In genomic region chr7:26865094-26865388, GRCh38 we compare ENCODE assay signal across 8 cellular contexts. TPM values are rescaled to one million over a fixed set of nuclear protein-coding genes. Genes with fewer than 3 reads are reported as not detected.
DNase-seq lines count a peak whose midpoint lies in the region; ATAC-seq, FAIRE-seq and TF ChIP-seq lines count a peak whose summit lies in the region.

No MANE protein-coding gene starts in this region.

- H3K36me3 ChIP-seq in Panc1 (ENCODE audit: control insufficient read depth, insufficient read depth, low read length), result no peaks in the 10 kb centered on the region

- no peak for DNase-seq in activated CD4-positive, alpha-beta T cell treated with anti-CD3 and anti-CD28 coated beads, Interleukin-2, amount 10 ng/mL, durations not matched to agents 7 days and 5 days
- no peak for DNase-seq in activated CD4-positive, alpha-beta T cell treated with anti-CD3 and anti-CD28 coated beads for 48 hours
- DNase-seq in Panc1 (ENCODE audit: low read depth, low spot score), result no peak
- DNase-seq in epithelial cell of proximal tubule (ENCODE audit: low read depth), result no peak
- no peak for DNase-seq in GM12892 (ENCODE audit: insufficient read length)
- no peak for DNase-seq in dermis blood vessel endothelial cell

- H3K27ac ChIP-seq in Panc1 (ENCODE audit: low read length), result peak overlapping the region; percentile 86

- H3K9me3 Mint-ChIP-seq in activated CD4-positive, alpha-beta T cell treated with anti-CD3 and anti-CD28 coated beads, Interleukin-2, amount 10 ng/mL, durations not matched to agents 7 days and 5 days, result peaks cover 3% of the 10 kb centered on the region
- peaks cover 3% of the 10 kb centered on the region for H3K9me3 Mint-ChIP-seq in nephron

- FAIRE-seq in GM12892 (lab: Jason Lieb, UNC), result no peak

- TF ChIP-seq POLR2A in GM12892 (IDR thresholded peaks at IDR 0.05; ENCODE audit: low read depth, low read length), result no peak

- H3K4me1 Mint-ChIP-seq in activated CD4-positive, alpha-beta T cell treated with anti-CD3 and anti-CD28 coated beads, Interleukin-2, amount 10 ng/mL, durations not matched to agents 7 days and 5 days, result peaks cover 24% of the 10 kb centered on the region
- peaks cover 17% of the 10 kb centered on the region for H3K4me1 Mint-ChIP-seq in nephron

- peak overlapping the region; percentile 84 to 96 for H3K4me3 ChIP-seq in Panc1 (ENCODE audit: low read depth in 2 of 2, low read length in 2 of 2)
- peak overlapping the region; percentile 89 for H3K4me3 ChIP-seq in epithelial cell of proximal tubule (ENCODE audit: low read depth, low read length)

- CTCF ChIA-PET in activated CD4-positive, alpha-beta T cell treated with anti-CD3 and anti-CD28 coated beads, Interleukin-2, amount 10 ng/mL, durations not matched to agents 7 days and 5 days (lab: Charles Lee), result no interaction called here
- CTCF ChIA-PET in Panc1 (lab: Charles Lee), result no interaction called here

- peaks cover 59% of the 10 kb centered on the region for H3K27me3 Mint-ChIP-seq in activated CD4-positive, alpha-beta T cell treated with anti-CD3 and anti-CD28 coated beads, Interleukin-2, amount 10 ng/mL, durations not matched to agents 7 days and 5 days
- H3K27me3 Mint-ChIP-seq in nephron (ENCODE audit: low read depth), result peaks cover 30% of the 10 kb centered on the region

- H3K36me3 Mint-ChIP-seq in activated CD4-positive, alpha-beta T cell treated with anti-CD3 and anti-CD28 coated beads, Interleukin-2, amount 10 ng/mL, durations not matched to agents 7 days and 5 days (ENCODE audit: low read depth), result peaks cover 4% of the 10 kb centered on the region
- no peaks in the 10 kb centered on the region for H3K36me3 Mint-ChIP-seq in nephron (ENCODE audit: low read depth)

- POLR2A ChIA-PET in activated CD4-positive, alpha-beta T cell treated with anti-CD3 and anti-CD28 coated beads, Interleukin-2, amount 10 ng/mL, durations not matched to agents 7 days and 5 days (lab: Charles Lee), result no interaction called here
- POLR2A ChIA-PET in Panc1 (lab: Charles Lee), result interaction anchor here (1.1 kb wide), 1 partner anchor 229 kb away, joined by 4 read pairs; no protein-coding TSS in a partner anchor

- no peak for TF ChIP-seq CTCF in Panc1 (IDR thresholded peaks at IDR 0.05)
- TF ChIP-seq CTCF in epithelial cell of proximal tubule (conservative IDR thresholded peaks at IDR 0.05; ENCODE audit: low read depth, low read length), result no peak
- no peak for TF ChIP-seq CTCF in nephron (IDR thresholded peaks at IDR 0.05; ENCODE audit: unreplicated experiment in 3 of 3)

- H3K9me3 ChIP-seq in Panc1 (ENCODE audit: control insufficient read depth, insufficient read depth, low read depth, low read length), result no peaks in the 10 kb centered on the region

- TSS peak; percentile 100 for BruUV-seq in Panc1 (replicated peaks; lab: Mats Ljungman, UMichigan)

- in situ Hi-C loops in Panc1 (cut with HindIII; ENCODE audit: low pct_unique_long_range_greater_than_20kb, low sequenced_read_pairs), result no loop called here

- H3K4me1 ChIP-seq in Panc1 (ENCODE audit: control insufficient read depth, insufficient read depth, low read length), result peaks cover 29% of the 10 kb centered on the region

- H3K27ac Mint-ChIP-seq in activated CD4-positive, alpha-beta T cell treated with anti-CD3 and anti-CD28 coated beads, Interleukin-2, amount 10 ng/mL, durations not matched to agents 7 days and 5 days, result peak overlapping the region; percentile 86
- H3K27ac Mint-ChIP-seq in nephron, result peak overlapping the region; percentile 95 to 100 (median 100)

- intact Hi-C loops in Panc1 (cut with micrococcal nuclease; ENCODE audit: unreplicated experiment), result loop anchor here (2.0 kb wide), 1 partner anchor 232 kb away; no protein-coding TSS in a partner anchor

- H3K4me3 Mint-ChIP-seq in activated CD4-positive, alpha-beta T cell treated with anti-CD3 and anti-CD28 coated beads, Interleukin-2, amount 10 ng/mL, durations not matched to agents 7 days and 5 days, result peak overlapping the region; percentile 87
- peak overlapping the region; percentile 95 to 97 (median 96) for H3K4me3 Mint-ChIP-seq in nephron

- no peaks in the 10 kb centered on the region for H3K27me3 ChIP-seq in Panc1 (ENCODE audit: control insufficient read depth, insufficient read depth, low read length)

- ATAC-seq in HG02798 (IDR thresholded peaks at IDR 0.05; ENCODE audit: poor library complexity, unreplicated experiment) (peak; percentile 47), Panc1 (peak; percentile 74)

RNA-seq across cellular contexts. Expression of gene SKAP2, which starts 0.7 kb away (rescaled TPM):
- total RNA-seq in activated CD4-positive, alpha-beta T cell treated with anti-CD3 and anti-CD28 coated beads, Interleukin-2, amount 10 ng/mL, durations not matched to agents 7 days and 5 days, result 1 to 10 TPM; 5.3 to 6.3 TPM
- total RNA-seq in Panc1 (2021; ENCODE audit: unreplicated experiment) (66.8 TPM), epithelial cell of proximal tubule (18.3 and 31.5 TPM in 2 replicates), dermis blood vessel endothelial cell (16.0 and 28.9 TPM in 2 replicates)
- polyA plus RNA-seq in Panc1 (2012; ENCODE audit: insufficient read length), result 45.7 TPM
- polyA plus RNA-seq in GM12892 (2012; ENCODE audit: missing spikeins), result 16.8 TPM
